In the genomic region with DNA sequence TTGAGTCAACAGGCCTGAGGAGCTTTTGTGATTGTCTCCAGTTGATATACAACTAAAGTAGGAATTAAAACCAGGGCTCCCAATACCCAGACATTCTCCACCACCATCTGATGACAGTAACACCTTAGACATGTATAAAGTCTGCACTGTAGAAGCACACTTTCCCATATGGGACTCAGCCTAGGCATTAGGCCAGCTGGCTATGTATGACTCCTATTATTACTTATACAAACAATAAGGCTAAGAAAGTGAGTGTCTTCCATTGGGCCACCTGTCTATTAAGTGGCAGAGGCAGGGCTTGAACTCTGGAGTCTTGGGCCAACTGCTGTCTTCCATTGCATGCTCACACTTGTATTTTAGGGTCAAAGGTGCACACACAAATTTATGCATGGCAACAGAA, we compare ENCODE assay signal across 32 cellular contexts. TPM values are rescaled to one million over a fixed set of nuclear protein-coding genes. Genes with fewer than 3 reads are reported as not detected.
"Had no signal": no experiment of that assay in that cellular context is flagged by ENCODE, and none has a peak within 500 bp of the region (broad histone marks: within the 10 kb centered on the region; RNA-seq: fewer than 3 reads in every experiment).

No MANE protein-coding gene starts in this region.

- H3K9me3 ChIP-seq: esophagus squamous epithelium, gastrocnemius medialis, heart right ventricle, left lung, lower lobe of right lung, mucosa of descending colon had no signal

- H3K27me3 ChIP-seq: esophagus squamous epithelium, gastrocnemius medialis, left lung had no signal

- H3K4me3 ChIP-seq: coronary artery, esophagus squamous epithelium, gastrocnemius medialis, heart right ventricle, left lung, lower lobe of right lung, mucosa of descending colon had no signal

- H3K27ac ChIP-seq: coronary artery, gastrocnemius medialis, heart right ventricle, left lung, lower lobe of right lung had no signal

- H3K4me1 ChIP-seq: gastrocnemius medialis, heart right ventricle, left lung had no signal

- H3K36me3 ChIP-seq: esophagus squamous epithelium, gastrocnemius medialis, heart right ventricle, left lung, lower lobe of right lung had no signal

- ATAC-seq: effector memory CD8-positive, alpha-beta T cell; gastrocnemius medialis; heart right ventricle; left cardiac atrium; left ventricle myocardium superior; lower lobe of right lung; mucosa of descending colon; naive thymus-derived CD8-positive, alpha-beta T cell had no signal

- DNase-seq: effector CD8-positive, alpha-beta T cell; effector memory CD8-positive, alpha-beta T cell; endodermal cell; esophagus squamous epithelium; foreskin fibroblast; foreskin melanocyte; gastrocnemius medialis; glutamatergic neuron; head of caudate nucleus; heart right ventricle; hippocampal formation; left cardiac atrium; left lung; left ventricle myocardium superior; lower lobe of right lung; mesenchymal stem cell; mucosa of descending colon; naive B cell; naive thymus-derived CD8-positive, alpha-beta T cell had no signal

RNA-seq across cellular contexts. Expression of a gene that starts 32.1 kb away (rescaled TPM):
- polyA plus RNA-seq: keratinocyte; naive thymus-derived CD8-positive, alpha-beta T cell had no signal

RNA-seq across cellular contexts. Expression of a gene that starts 47.5 kb away (rescaled TPM):
- total RNA-seq: dermis microvascular lymphatic vessel endothelial cell; endodermal cell; endothelial cell of umbilical vein; epithelial cell of proximal tubule; esophagus squamous epithelium; gastrocnemius medialis; glomerular endothelial cell; heart right ventricle; kidney epithelial cell; left cardiac atrium; left lung; left ventricle myocardium superior; lower leg skin; lower lobe of right lung; lung microvascular endothelial cell; mesenteric fat pad; mesothelial cell of epicardium; mucosa of descending colon; myocyte; naive thymus-derived CD8-positive, alpha-beta T cell had no signal
- polyA plus RNA-seq: endothelial cell of umbilical vein; esophagus; heart right ventricle; keratinocyte; naive thymus-derived CD8-positive, alpha-beta T cell had no signal
